Comparison of ENCODE assay signal across 8 cellular contexts in genomic region chr21:44892536-44893277, GRCh38. TPM values are rescaled to one million over a fixed set of nuclear protein-coding genes. Genes with fewer than 3 reads are reported as not detected.
DNase-seq lines count a peak whose midpoint lies in the region; ATAC-seq and TF ChIP-seq lines count a peak whose summit lies in the region.

No MANE protein-coding gene starts in this region.

- H3K9me3 ChIP-seq in WERI-Rb-1 (ENCODE audit: severe bottlenecking) = no peaks in the 10 kb centered on the region

- H3K27ac ChIP-seq in WERI-Rb-1 (no peak overlapping the region), brain microvascular endothelial cell (no peak overlapping the region)

- ATAC-seq in left colon (peak; percentile 38), GM21360 (IDR thresholded peaks at IDR 0.05; ENCODE audit: unreplicated experiment) (no peak)

- intact Hi-C loops in left colon (cut with DNase I, micrococcal nuclease) = loop anchor here in 1 of 2 donors (5.0 kb wide), 1 partner anchor 40 kb away; no protein-coding TSS in a partner anchor

- H3K36me3 ChIP-seq in WERI-Rb-1 (no peaks in the 10 kb centered on the region), brain microvascular endothelial cell (replicated peaks) (no peaks in the 10 kb centered on the region)

- H3K27me3 ChIP-seq in WERI-Rb-1 (ENCODE audit: insufficient read depth, low read depth, severe bottlenecking) (no peaks in the 10 kb centered on the region), brain microvascular endothelial cell (replicated peaks) (peaks cover 53% of the 10 kb centered on the region)

- no peak overlapping the region for H3K4me3 ChIP-seq in WERI-Rb-1 (ENCODE audit: low read depth, low read length)
- no peak overlapping the region for H3K4me3 ChIP-seq in brain microvascular endothelial cell (ENCODE audit: low read depth, low read length)

- in situ Hi-C loops in brain microvascular endothelial cell (cut with HindIII; ENCODE audit: low pct_ligation_motif_present, low sequenced_read_pairs) = no loop called here

- DNase-seq in LHCN-M2 (ENCODE audit: low read depth) (peak; percentile 31), WERI-Rb-1 (peak; percentile 78), brain microvascular endothelial cell (peak; percentile 34), left colon (peak in 1 of 2 donors; percentile 75), NCI-H526 treated with DMSO at 0.1 percent for 48 hours (lab: John Stamatoyannopoulos, UW) (no peak)
- peak; percentile 63 for DNase-seq in stimulated activated CD8-positive, alpha-beta memory T cell treated with anti-CD3 and anti-CD28 coated beads, Interleukin-12 subunit alpha, Interleukin-12 subunit beta, amount 100 ng/mL, for 4 hours (ENCODE audit: low read depth)

- peak; percentile 96 for TF ChIP-seq CTCF in GM12873 (IDR thresholded peaks at IDR 0.05; ENCODE audit: insufficient read depth, low read depth, low read length, missing control alignments)
- TF ChIP-seq CTCF in WERI-Rb-1 (IDR thresholded peaks at IDR 0.05; ENCODE audit: low read depth, low read length) = peak; percentile 93
- TF ChIP-seq CTCF in brain microvascular endothelial cell (IDR thresholded peaks at IDR 0.05; ENCODE audit: low read depth, low read length, missing control alignments) = peak; percentile 99

RNA-seq across cellular contexts. Expression of gene PTTG1IP, which starts 19.2 kb away (rescaled TPM):
- total RNA-seq in LHCN-M2 (2014; rRNA removed) = 496 and 531 TPM in 2 replicates
- 689 TPM for polyA plus RNA-seq in LHCN-M2 (2012)
- 100 to 1,000 TPM; 206 to 380 TPM for total RNA-seq in left colon

RNA-seq across cellular contexts. Expression of gene ITGB2, which starts 28.0 kb away (rescaled TPM):
- total RNA-seq in LHCN-M2 (2014; rRNA removed) (3.7 and 3.8 TPM in 2 replicates), left colon (10 to 100 TPM in 1 of 2 donors, 1 to 10 TPM in 1; 6.8 to 33.1 TPM)
- polyA plus RNA-seq in LHCN-M2 (2012) = 25.3 TPM

RNA-seq across cellular contexts. Expression of gene SLX9, which starts 47.1 kb away (rescaled TPM):
- total RNA-seq in LHCN-M2 (2014; rRNA removed) = 21.2 and 24.9 TPM in 2 replicates
- 57.1 TPM for polyA plus RNA-seq in LHCN-M2 (2012)
- total RNA-seq in left colon = 10 to 100 TPM; 22.3 to 30.5 TPM
